Comparison of ENCODE assay signal across 1 cellular context in the genomic region with DNA sequence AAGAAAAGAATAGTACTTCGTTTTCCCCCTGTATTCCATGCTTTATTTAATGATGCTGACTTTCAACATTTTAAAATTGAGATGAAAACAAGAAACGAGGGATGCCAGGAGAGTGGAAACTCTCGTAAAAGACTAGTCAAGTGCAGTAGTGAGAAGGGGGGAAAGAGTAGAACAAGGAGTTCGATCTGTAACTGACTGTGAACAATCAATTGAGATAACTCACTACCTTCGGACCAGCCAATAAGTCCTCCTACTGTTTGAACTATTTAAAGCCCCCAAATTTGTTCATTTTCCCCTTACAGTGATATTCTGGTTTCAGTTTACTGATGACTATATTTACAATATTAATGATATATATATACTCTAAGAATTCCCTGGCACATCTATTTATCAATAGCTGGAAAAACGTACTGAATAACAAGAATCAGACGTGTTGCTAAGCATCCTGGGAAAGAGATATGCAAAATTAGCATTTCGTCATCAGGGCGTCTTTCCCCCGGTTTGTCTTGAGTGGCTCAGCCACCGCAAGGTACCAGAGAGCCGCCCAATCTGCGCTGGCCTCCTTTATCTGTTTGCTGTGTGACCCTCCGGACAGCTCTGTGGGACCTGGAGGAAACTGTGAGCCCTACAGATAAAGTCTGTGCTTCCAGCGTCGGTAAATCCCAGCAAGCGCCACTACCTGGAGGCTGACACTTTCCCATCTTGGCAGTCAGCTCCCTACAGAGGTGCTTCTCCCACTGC.
TF ChIP-seq lines count a peak whose summit lies in the region.

No MANE protein-coding gene starts in this region.

TF ChIP-seq in HEK293, 187 proteins besides CTCF, POLR2A, EP300 and RAD21 (continued from another document and continues in another):
- TF ChIP-seq, protein P1, sequence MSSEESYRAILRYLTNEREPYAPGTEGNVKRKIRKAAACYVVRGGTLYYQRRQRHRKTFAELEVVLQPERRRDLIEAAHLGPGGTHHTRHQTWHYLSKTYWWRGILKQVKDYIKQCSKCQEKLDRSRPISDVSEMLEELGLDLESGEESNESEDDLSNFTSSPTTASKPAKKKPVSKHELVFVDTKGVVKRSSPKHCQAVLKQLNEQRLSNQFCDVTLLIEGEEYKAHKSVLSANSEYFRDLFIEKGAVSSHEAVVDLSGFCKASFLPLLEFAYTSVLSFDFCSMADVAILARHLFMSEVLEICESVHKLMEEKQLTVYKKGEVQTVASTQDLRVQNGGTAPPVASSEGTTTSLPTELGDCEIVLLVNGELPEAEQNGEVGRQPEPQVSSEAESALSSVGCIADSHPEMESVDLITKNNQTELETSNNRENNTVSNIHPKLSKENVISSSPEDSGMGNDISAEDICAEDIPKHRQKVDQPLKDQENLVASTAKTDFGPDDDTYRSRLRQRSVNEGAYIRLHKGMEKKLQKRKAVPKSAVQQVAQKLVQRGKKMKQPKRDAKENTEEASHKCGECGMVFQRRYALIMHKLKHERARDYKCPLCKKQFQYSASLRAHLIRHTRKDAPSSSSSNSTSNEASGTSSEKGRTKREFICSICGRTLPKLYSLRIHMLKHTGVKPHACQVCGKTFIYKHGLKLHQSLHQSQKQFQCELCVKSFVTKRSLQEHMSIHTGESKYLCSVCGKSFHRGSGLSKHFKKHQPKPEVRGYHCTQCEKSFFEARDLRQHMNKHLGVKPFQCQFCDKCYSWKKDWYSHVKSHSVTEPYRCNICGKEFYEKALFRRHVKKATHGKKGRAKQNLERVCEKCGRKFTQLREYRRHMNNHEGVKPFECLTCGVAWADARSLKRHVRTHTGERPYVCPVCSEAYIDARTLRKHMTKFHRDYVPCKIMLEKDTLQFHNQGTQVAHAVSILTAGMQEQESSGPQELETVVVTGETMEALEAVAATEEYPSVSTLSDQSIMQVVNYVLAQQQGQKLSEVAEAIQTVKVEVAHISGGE (tag by site-specific recombination; conservative IDR thresholded peaks at IDR 0.05; ENCODE audit: low read depth), result no peak
- TF ChIP-seq ZNF600 (tag by site-specific recombination; IDR thresholded peaks at IDR 0.05) (no peak), ZFP3 (tag by site-specific recombination; IDR thresholded peaks at IDR 0.05; ENCODE audit: low read depth) (no peak), ZNF266 (tag by site-specific recombination; IDR thresholded peaks at IDR 0.05; ENCODE audit: low read depth) (no peak), ZNF785 (tag by site-specific recombination; IDR thresholded peaks at IDR 0.05) (no peak), ZNF518A (tag by site-specific recombination; conservative IDR thresholded peaks at IDR 0.05; ENCODE audit: low read depth) (no peak), ZNF335 (tag by site-specific recombination; conservative IDR thresholded peaks at IDR 0.05) (no peak), ZNF837 (tag by site-specific recombination; IDR thresholded peaks at IDR 0.05) (no peak), WT1 (tag by site-specific recombination; IDR thresholded peaks at IDR 0.05) (no peak), ZNF426 (tag by site-specific recombination; IDR thresholded peaks at IDR 0.05) (0 out of 2 replicates have a peak, but pooled peaks have one; percentile 8), ZNF621 (tag by site-specific recombination; IDR thresholded peaks at IDR 0.05) (no peak), ZNF391 (tag by site-specific recombination; IDR thresholded peaks at IDR 0.05; ENCODE audit: borderline replicate concordance, low read depth) (peak; percentile 86; the same call in 1 of the 2 replicates), TSHZ1 (tag by site-specific recombination; IDR thresholded peaks at IDR 0.05; ENCODE audit: borderline replicate concordance) (no peak), KLF1 (tag by site-specific recombination; IDR thresholded peaks at IDR 0.05) (no peak), ZNF707 (tag by site-specific recombination; IDR thresholded peaks at IDR 0.05) (no peak), ZNF239 (tag by site-specific recombination; IDR thresholded peaks at IDR 0.05) (no peak), ZNF548 (tag by site-specific recombination; IDR thresholded peaks at IDR 0.05) (no peak), ATF2 (tag by site-specific recombination; IDR thresholded peaks at IDR 0.05; ENCODE audit: low read depth) (peak; percentile 76), ZNF433 (tag by site-specific recombination; IDR thresholded peaks at IDR 0.05; ENCODE audit: low read depth) (no peak), KLF7 (tag by site-specific recombination; IDR thresholded peaks at IDR 0.05; ENCODE audit: borderline replicate concordance) (peak; percentile 74; the same call in 1 of the 2 replicates), ZNF140 (tag by site-specific recombination; IDR thresholded peaks at IDR 0.05) (no peak), ZIC2 (tag by site-specific recombination; IDR thresholded peaks at IDR 0.05) (peak; percentile 38; the same call in 1 of the 2 replicates), KLF8 (tag by site-specific recombination; IDR thresholded peaks at IDR 0.05) (peak; percentile 60; the same call in 1 of the 2 replicates), IKZF3 (tag by site-specific recombination; IDR thresholded peaks at IDR 0.05) (peak; percentile 71), ZNF366 (tag by site-specific recombination; conservative IDR thresholded peaks at IDR 0.05) (peak; percentile 98), HIC1 (tag by site-specific recombination; IDR thresholded peaks at IDR 0.05) (no peak), ZNF48 (tag by site-specific recombination; IDR thresholded peaks at IDR 0.05) (no peak), ZNF521 (tag by site-specific recombination; IDR thresholded peaks at IDR 0.05) (no peak), ZNF664 (tag by site-specific recombination; IDR thresholded peaks at IDR 0.05) (0 out of 2 replicates have a peak, but pooled peaks have one; percentile 41), SP3 (tag by site-specific recombination; IDR thresholded peaks at IDR 0.05) (peak; percentile 64; the same call in 1 of the 2 replicates), ZNF561 (tag by site-specific recombination; IDR thresholded peaks at IDR 0.05; ENCODE audit: borderline replicate concordance) (0 out of 2 replicates have a peak, but pooled peaks have one; percentile 23)
- TF ChIP-seq, protein P2, sequence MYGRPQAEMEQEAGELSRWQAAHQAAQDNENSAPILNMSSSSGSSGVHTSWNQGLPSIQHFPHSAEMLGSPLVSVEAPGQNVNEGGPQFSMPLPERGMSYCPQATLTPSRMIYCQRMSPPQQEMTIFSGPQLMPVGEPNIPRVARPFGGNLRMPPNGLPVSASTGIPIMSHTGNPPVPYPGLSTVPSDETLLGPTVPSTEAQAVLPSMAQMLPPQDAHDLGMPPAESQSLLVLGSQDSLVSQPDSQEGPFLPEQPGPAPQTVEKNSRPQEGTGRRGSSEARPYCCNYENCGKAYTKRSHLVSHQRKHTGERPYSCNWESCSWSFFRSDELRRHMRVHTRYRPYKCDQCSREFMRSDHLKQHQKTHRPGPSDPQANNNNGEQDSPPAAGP (tag by site-specific recombination; IDR thresholded peaks at IDR 0.05), result peak; percentile 63
- TF ChIP-seq, protein P3, sequence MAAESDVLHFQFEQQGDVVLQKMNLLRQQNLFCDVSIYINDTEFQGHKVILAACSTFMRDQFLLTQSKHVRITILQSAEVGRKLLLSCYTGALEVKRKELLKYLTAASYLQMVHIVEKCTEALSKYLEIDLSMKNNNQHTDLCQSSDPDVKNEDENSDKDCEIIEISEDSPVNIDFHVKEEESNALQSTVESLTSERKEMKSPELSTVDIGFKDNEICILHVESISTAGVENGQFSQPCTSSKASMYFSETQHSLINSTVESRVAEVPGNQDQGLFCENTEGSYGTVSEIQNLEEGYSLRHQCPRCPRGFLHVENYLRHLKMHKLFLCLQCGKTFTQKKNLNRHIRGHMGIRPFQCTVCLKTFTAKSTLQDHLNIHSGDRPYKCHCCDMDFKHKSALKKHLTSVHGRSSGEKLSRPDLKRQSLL (tag by site-specific recombination; IDR thresholded peaks at IDR 0.05), result peak; percentile 26; the same call in 1 of the 2 replicates
